Comparison of ENCODE assay signal across 15 cellular contexts in the genomic region with DNA sequence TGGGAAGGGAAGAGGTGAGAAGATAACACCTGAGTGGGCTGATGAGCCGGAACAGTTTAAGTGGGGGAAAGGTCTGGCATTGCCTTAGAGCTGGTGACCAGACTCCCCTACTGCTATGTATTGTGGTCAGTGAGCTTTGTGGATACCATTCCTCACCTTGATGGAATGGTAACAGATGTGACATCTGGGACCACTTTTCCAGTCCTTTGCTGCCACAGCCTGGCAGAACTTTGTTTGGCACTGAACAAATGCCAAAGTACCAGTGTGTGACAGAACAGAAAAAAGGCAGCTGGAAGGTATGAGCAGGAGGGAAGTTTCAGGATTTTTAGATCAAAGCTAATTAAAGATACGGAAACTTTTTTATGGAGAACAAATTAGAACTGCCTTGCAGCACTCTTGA. TPM values are rescaled to one million over a fixed set of nuclear protein-coding genes. Genes with fewer than 3 reads are reported as not detected.
DNase-seq lines count a peak whose midpoint lies in the region; ATAC-seq, FAIRE-seq and TF ChIP-seq lines count a peak whose summit lies in the region.
"Had no signal": no experiment of that assay in that cellular context is flagged by ENCODE, and none has a peak within 500 bp of the region (broad histone marks: within the 10 kb centered on the region; RNA-seq: fewer than 3 reads in every experiment).

No MANE protein-coding gene starts in this region.

- TF ChIP-seq CTCF in right atrium auricular region (IDR thresholded peaks at IDR 0.05) (peak in 1 of 2 donors; percentile 46), GM12878 (IDR thresholded peaks at IDR 0.05 in 2 of 3, conservative IDR thresholded peaks at IDR 0.05 in 1 of 3; ENCODE audit: control insufficient read depth in 2 of 3, extremely low read depth in 1 of 3, insufficient read depth in 1 of 3, low read depth in 3 of 3, low read length in 3 of 3) (peak in 1 of 3 experiments; percentile 32; a peak in 2 of 6 replicates), WTC11 (IDR thresholded peaks at IDR 0.05) (no peak)

- intact Hi-C loops in Right ventricle myocardium inferior (cut with DNase I), result loop anchor here (2.0 kb wide), 1 partner anchor 145 kb away; no protein-coding TSS in a partner anchor
- intact Hi-C loops in GM12878 (cut with micrococcal nuclease; ENCODE audit: unreplicated experiment), result no loop called here

- WGBS in GM12878 (ENCODE audit: insufficient coverage, insufficient replicate concordance, low lambda C conversion rate, missing lambda C conversion rate), result 95% methylated on average over 2 of the region's 2 CpGs

- in situ Hi-C loops in GM12878 (cut with MboI), result no loop called here

- no peaks in the 10 kb centered on the region for H3K9me3 ChIP-seq in right atrium auricular region
- H3K9me3 ChIP-seq in GM12878 (replicated peaks; ENCODE audit: control insufficient read depth, insufficient read depth, low read length), result no peaks in the 10 kb centered on the region

- no peak overlapping the region for H2AFZ ChIP-seq in GM12878 (ENCODE audit: control insufficient read depth, low read depth, low read length)

- POLR2A ChIA-PET in GM12878 (lab: Charles Lee) (no interaction called here), WTC11 (lab: Charles Lee) (no interaction called here)

- H3K36me3 Mint-ChIP-seq in WTC11, result peaks cover 34% of the 10 kb centered on the region

- BruUV-seq in GM12878 (replicated peaks; lab: Mats Ljungman, UMichigan), result no TSS peak

- TF ChIP-seq RAD21 in GM12878 (IDR thresholded peaks at IDR 0.05; ENCODE audit: insufficient read depth, low read depth, low read length), result 0 out of 2 replicates have a peak, but pooled peaks have one; percentile 11

- no peak overlapping the region for H3K4me3 Mint-ChIP-seq in WTC11
- H3K4me3 Mint-ChIP-seq: activated T-cell treated with anti-CD3 and anti-CD28 coated beads, Interleukin-2, amount 50 U/mL, for 72 hours; central memory CD8-positive, alpha-beta T cell had no signal

- SMC1A ChIA-PET in GM12878 (lab: Charles Lee; ENCODE audit: uncharacterized antibody, unreplicated experiment), result interaction anchor here (1.2 to 2.7 kb wide), 2 partner anchors 31 to 145 kb away, joined by 4 to 12 read pairs; no protein-coding TSS in a partner anchor

- H4K20me1 ChIP-seq in GM12878 (ENCODE audit: control insufficient read depth, insufficient read depth), result no peaks in the 10 kb centered on the region; the same call in 1 of the 2 replicates

- H3K9me3 Mint-ChIP-seq in WTC11, result no peaks in the 10 kb centered on the region
- H3K9me3 Mint-ChIP-seq: activated T-cell treated with anti-CD3 and anti-CD28 coated beads, Interleukin-2, amount 50 U/mL, for 72 hours; central memory CD8-positive, alpha-beta T cell had no signal

- peaks cover 0 to 35% of the 10 kb centered on the region in 2 donors for H3K4me1 ChIP-seq in right atrium auricular region
- peaks cover 10% of the 10 kb centered on the region for H3K4me1 ChIP-seq in GM12878 (ENCODE audit: control insufficient read depth, insufficient read depth, low read length)

- no peak for DNase-seq in Right ventricle myocardium inferior (ENCODE audit: missing footprints)
- DNase-seq in right atrium auricular region (ENCODE audit: low spot score), result no peak
- no peak for DNase-seq in GM12878 (ENCODE audit: low read depth, low spot score)
- DNase-seq in urothelium cell line (ENCODE audit: low spot score), result no peak
- no peak for DNase-seq in WTC11 (ENCODE audit: low spot score)
- DNase-seq in cerebellum (ENCODE audit: low spot score), result no peak
- DNase-seq: activated CD4-positive, CD25-positive, alpha-beta regulatory T cell; activated T-cell treated with anti-CD3 and anti-CD28 coated beads, Interleukin-2, amount 50 U/mL, for 72 hours; AML-193; foreskin melanocyte; NCI-H1417 treated with DMSO at 0.1 percent for 48 hours had no signal

- H3K36me3 ChIP-seq in right atrium auricular region (peaks cover 50% of the 10 kb centered on the region), GM12878 (ENCODE audit: control insufficient read depth in 2 of 2, insufficient read depth in 2 of 2, low read length in 1 of 2) (peaks cover 6 to 31% of the 10 kb centered on the region in 2 experiments)

- FAIRE-seq in GM12878 (lab: Jason Lieb, UNC), result no peak
- FAIRE-seq in urothelium cell line (lab: Jason Lieb, UNC), result peak; percentile 58

- no peaks in the 10 kb centered on the region for H3K27me3 ChIP-seq in right atrium auricular region
- H3K27me3 ChIP-seq in GM12878 (replicated peaks in 1 of 2; ENCODE audit: control insufficient read depth in 2 of 2, insufficient read depth in 2 of 2, low read length in 1 of 2), result no peaks in the 10 kb centered on the region
- H3K27me3 ChIP-seq in layer of hippocampus (ENCODE audit: control insufficient read depth, insufficient read depth, low read length), result no peaks in the 10 kb centered on the region

- H3K9ac ChIP-seq in GM12878 (ENCODE audit: control insufficient read depth, insufficient read depth, low read length), result no peak overlapping the region

- TF ChIP-seq POLR2A in GM12878 (IDR thresholded peaks at IDR 0.05; ENCODE audit: low read depth, low read length), result no peak

- no peak overlapping the region for H3K27ac Mint-ChIP-seq in WTC11
- H3K27ac Mint-ChIP-seq: activated T-cell treated with anti-CD3 and anti-CD28 coated beads, Interleukin-2, amount 50 U/mL, for 72 hours had no signal

- H3K4me2 ChIP-seq in GM12878 (ENCODE audit: control insufficient read depth, insufficient read depth), result no peak overlapping the region

- ATAC-seq in Right ventricle myocardium inferior, result peak; percentile 35
- ATAC-seq in GM12878, result no peak
- ATAC-seq in WTC11, result no peak
- ATAC-seq in GM19351 (IDR thresholded peaks at IDR 0.05; ENCODE audit: unreplicated experiment), result no peak
- ATAC-seq: activated T-cell treated with anti-CD3 and anti-CD28 coated beads, Interleukin-2, amount 50 U/mL, for 72 hours had no signal

- CTCF ChIA-PET in GM12878 (lab: Yijun Ruan, JAX) (interaction anchor here (0.5 to 1.6 kb wide), 4 partner anchors 74 to 160 kb away, joined by 3 to 4 read pairs (median 3); no protein-coding TSS in a partner anchor), WTC11 (lab: Charles Lee) (interaction anchor here (1.2 to 1.8 kb wide), 3 partner anchors 31 to 156 kb away, joined by 3 to 7 read pairs (median 5); no protein-coding TSS in a partner anchor)

- peaks cover 13% of the 10 kb centered on the region for H3K79me2 ChIP-seq in GM12878 (ENCODE audit: control insufficient read depth, insufficient read depth, low read length)

- no peaks in the 10 kb centered on the region for H3K27me3 Mint-ChIP-seq in WTC11 (ENCODE audit: low read depth)
- H3K27me3 Mint-ChIP-seq: central memory CD8-positive, alpha-beta T cell had no signal

- RAD21 ChIA-PET in GM12878 (lab: Charles Lee; ENCODE audit: unreplicated experiment), result interaction anchor here (1.6 kb wide), 1 partner anchor 15 kb away, joined by 3 read pairs; a partner anchor contains a TSS

- H3K4me3 ChIP-seq in right atrium auricular region (no peak overlapping the region), GM12878 (no peak overlapping the region)

- H3K27ac ChIP-seq in right atrium auricular region (no peak overlapping the region), GM12878 (ENCODE audit: control insufficient read depth, insufficient read depth) (no peak overlapping the region), layer of hippocampus (ENCODE audit: low read depth, low read length) (peak overlapping the region; percentile 94)

- H3K4me1 Mint-ChIP-seq in WTC11, result peaks cover 1% of the 10 kb centered on the region; the same call in 1 of the 2 replicates

- TF ChIP-seq EP300 in GM12878 (IDR thresholded peaks at IDR 0.05; ENCODE audit: borderline replicate concordance in 1 of 2, control insufficient read depth in 1 of 2, low read depth in 2 of 2, low read length in 2 of 2), result no peak

RNA-seq across cellular contexts. Expression of a gene that starts 6.2 kb away (rescaled TPM):
- 18.0 TPM for total RNA-seq in Right ventricle myocardium inferior
- total RNA-seq in right atrium auricular region, result 10 to 100 TPM; 18.8 to 21.3 TPM
- 71.8 and 72.3 TPM in 2 replicates for total RNA-seq in GM12878 (2013; cell fraction: nucleolus; rRNA removed)
- 39.7 and 42.6 TPM in 2 replicates for total RNA-seq in GM12878 (2014; rRNA removed)
- 32.6 and 33.3 TPM in 2 replicates for total RNA-seq in GM12878 (2014; rRNA removed; fragmentation: Illumina TruSeq; extraction: Trizol)
- total RNA-seq in GM12878 (2021), result 37.4 and 39.4 TPM in 2 replicates
- 33.4 TPM for polyA plus RNA-seq in GM12878 (2011; ENCODE audit: low read depth)
- polyA plus RNA-seq in GM12878 (2011; rRNA removed), result 16.5 and 20.2 TPM in 2 replicates
- 19.1 and 23.5 TPM in 2 replicates for polyA plus RNA-seq in GM12878 (2011; cell fraction: cytosol; rRNA removed)
- polyA plus RNA-seq in GM12878 (2011; cell fraction: nucleus; rRNA removed), result 32.6 and 36.7 TPM in 2 replicates
- 43.9 and 45.3 TPM in 2 replicates for polyA plus RNA-seq in GM12878 (2012)
- polyA plus RNA-seq in GM12878 (2014; fragmentation: Illumina TruSeq; extraction: Trizol), result 37.6 and 39.2 TPM in 2 replicates
- 10 to 100 TPM; 59.8 to 61.7 TPM for polyA plus RNA-seq in GM12878 (2014; fragmentation: Nextera tagmentation; extraction: Ambion mirVana)
- polyA plus RNA-seq in GM12878 (2014; rRNA removed), result 21.9 and 25.4 TPM in 2 replicates
- polyA plus RNA-seq in GM12878 (2016; fragmentation: Nextera tagmentation; extraction: Ambion mirVana), result 10 to 100 TPM; 57.3 to 58.7 TPM
- polyA minus RNA-seq in GM12878 (2011; rRNA and poly(A)+ RNA removed), result 15.9 and 18.0 TPM in 2 replicates
- polyA minus RNA-seq in GM12878 (2011; cell fraction: cytosol; rRNA and poly(A)+ RNA removed), result 10.0 and 11.0 TPM in 2 replicates
- 15.5 and 20.4 TPM in 2 replicates for polyA minus RNA-seq in GM12878 (2011; cell fraction: nucleus; rRNA and poly(A)+ RNA removed)
- total RNA-seq in WTC11 (2021), result 17.7 to 19.5 TPM (median 18.0 TPM) in 3 replicates
- 17.0 TPM for total RNA-seq in cerebellum

RNA-seq across cellular contexts. Expression of a gene that starts 6.2 kb away (rescaled TPM):
- total RNA-seq in Right ventricle myocardium inferior (22.5 TPM), right atrium auricular region (10 to 100 TPM; 17.5 to 22.8 TPM), GM12878 (2014; rRNA removed) (16.5 and 18.0 TPM in 2 replicates), GM12878 (2014; rRNA removed; fragmentation: Illumina TruSeq; extraction: Trizol) (12.5 and 12.7 TPM in 2 replicates), GM12878 (2021) (33.8 and 38.3 TPM in 2 replicates), WTC11 (2021) (20.2 to 28.4 TPM (median 21.5 TPM) in 3 replicates), cerebellum (49.4 TPM)
- total RNA-seq in GM12878 (2013; cell fraction: nucleolus; rRNA removed), result 188 and 198 TPM in 2 replicates
- polyA plus RNA-seq in GM12878 (2011; ENCODE audit: low read depth), result 10.4 TPM
- polyA plus RNA-seq in GM12878 (2011; rRNA removed) (6.0 and 10.7 TPM in 2 replicates), GM12878 (2014; fragmentation: Illumina TruSeq; extraction: Trizol) (11.1 and 16.5 TPM in 2 replicates), GM12878 (2014; fragmentation: Nextera tagmentation; extraction: Ambion mirVana) (1 to 10 TPM; 1.4 to 1.9 TPM), GM12878 (2014; rRNA removed) (23.8 and 27.3 TPM in 2 replicates), GM12878 (2016; fragmentation: Nextera tagmentation; extraction: Ambion mirVana) (10 to 100 TPM in 1 of 2 experiments, 1 to 10 TPM in 1; 10.0 to 12.6 TPM)
- polyA plus RNA-seq in GM12878 (2011; cell fraction: cytosol; rRNA removed), result 6.8 and 8.6 TPM in 2 replicates
- 72.8 and 81.1 TPM in 2 replicates for polyA plus RNA-seq in GM12878 (2011; cell fraction: nucleus; rRNA removed)
- 14.3 and 15.1 TPM in 2 replicates for polyA plus RNA-seq in GM12878 (2012)
- polyA minus RNA-seq in GM12878 (2011; rRNA and poly(A)+ RNA removed), result 42.5 and 57.0 TPM in 2 replicates
- 7.5 and 8.1 TPM in 2 replicates for polyA minus RNA-seq in GM12878 (2011; cell fraction: cytosol; rRNA and poly(A)+ RNA removed)
- polyA minus RNA-seq in GM12878 (2011; cell fraction: nucleus; rRNA and poly(A)+ RNA removed), result 46.7 and 73.6 TPM in 2 replicates

RNA-seq across cellular contexts. Expression of a gene that starts 15.6 kb away (rescaled TPM):
- total RNA-seq in Right ventricle myocardium inferior (34.4 TPM), right atrium auricular region (10 to 100 TPM; 24.3 to 41.4 TPM), GM12878 (2014; rRNA removed) (77.4 and 88.2 TPM in 2 replicates), GM12878 (2014; rRNA removed; fragmentation: Illumina TruSeq; extraction: Trizol) (55.4 and 58.5 TPM in 2 replicates), GM12878 (2021) (66.8 and 68.0 TPM in 2 replicates), WTC11 (2021) (22.6 to 26.6 TPM (median 24.1 TPM) in 3 replicates), cerebellum (5.0 TPM)
- total RNA-seq in GM12878 (2013; cell fraction: nucleolus; rRNA removed), result 21.6 and 23.9 TPM in 2 replicates
- 96.7 TPM for polyA plus RNA-seq in GM12878 (2011; ENCODE audit: low read depth)
- polyA plus RNA-seq in GM12878 (2011; rRNA removed) (88.7 and 139 TPM in 2 replicates), GM12878 (2014; fragmentation: Illumina TruSeq; extraction: Trizol) (102 and 126 TPM in 2 replicates), GM12878 (2014; fragmentation: Nextera tagmentation; extraction: Ambion mirVana) (10 to 100 TPM; 62.7 to 68.4 TPM), GM12878 (2014; rRNA removed) (91.3 and 97.8 TPM in 2 replicates), GM12878 (2016; fragmentation: Nextera tagmentation; extraction: Ambion mirVana) (100 to 1,000 TPM in 1 of 2 experiments, 10 to 100 TPM in 1; 92.6 to 111 TPM)
- polyA plus RNA-seq in GM12878 (2011; cell fraction: cytosol; rRNA removed), result 127 and 142 TPM in 2 replicates
- polyA plus RNA-seq in GM12878 (2011; cell fraction: nucleus; rRNA removed), result 123 and 135 TPM in 2 replicates
- 59.9 and 92.0 TPM in 2 replicates for polyA plus RNA-seq in GM12878 (2012)
- polyA minus RNA-seq in GM12878 (2011; rRNA and poly(A)+ RNA removed), result 69.1 and 73.7 TPM in 2 replicates
- polyA minus RNA-seq in GM12878 (2011; cell fraction: cytosol; rRNA and poly(A)+ RNA removed), result 17.8 and 25.6 TPM in 2 replicates
- 19.2 and 27.0 TPM in 2 replicates for polyA minus RNA-seq in GM12878 (2011; cell fraction: nucleus; rRNA and poly(A)+ RNA removed)

RNA-seq across cellular contexts. Expression of a gene that starts 24.7 kb away (rescaled TPM):
- total RNA-seq in Right ventricle myocardium inferior, result 1.6 TPM
- 1 to 10 TPM in 1 of 2 donors, under 1 TPM in 1; 0.63 to 2.5 TPM for total RNA-seq in right atrium auricular region
- total RNA-seq in GM12878 (2013; cell fraction: nucleolus; rRNA removed), result 12.5 and 14.0 TPM in 2 replicates
- 197 and 213 TPM in 2 replicates for total RNA-seq in GM12878 (2014; rRNA removed)
- 81.5 and 82.0 TPM in 2 replicates for total RNA-seq in GM12878 (2014; rRNA removed; fragmentation: Illumina TruSeq; extraction: Trizol)
- 192 and 205 TPM in 2 replicates for total RNA-seq in GM12878 (2021)
- polyA plus RNA-seq in GM12878 (2011; ENCODE audit: low read depth), result 33.1 TPM
- polyA plus RNA-seq in GM12878 (2011; rRNA removed), result 37.3 and 103 TPM in 2 replicates
- 137 and 176 TPM in 2 replicates for polyA plus RNA-seq in GM12878 (2011; cell fraction: cytosol; rRNA removed)
- polyA plus RNA-seq in GM12878 (2011; cell fraction: nucleus; rRNA removed), result 181 and 197 TPM in 2 replicates
- 62.9 and 68.2 TPM in 2 replicates for polyA plus RNA-seq in GM12878 (2012)
- polyA plus RNA-seq in GM12878 (2014; fragmentation: Illumina TruSeq; extraction: Trizol), result 91.9 and 135 TPM in 2 replicates
- polyA plus RNA-seq in GM12878 (2014; fragmentation: Nextera tagmentation; extraction: Ambion mirVana), result 10 to 100 TPM; 36.3 to 63.1 TPM
- 165 and 225 TPM in 2 replicates for polyA plus RNA-seq in GM12878 (2014; rRNA removed)
- 100 to 1,000 TPM; 299 to 347 TPM for polyA plus RNA-seq in GM12878 (2016; fragmentation: Nextera tagmentation; extraction: Ambion mirVana)
- 128 and 180 TPM in 2 replicates for polyA minus RNA-seq in GM12878 (2011; rRNA and poly(A)+ RNA removed)
- 67.0 and 84.4 TPM in 2 replicates for polyA minus RNA-seq in GM12878 (2011; cell fraction: cytosol; rRNA and poly(A)+ RNA removed)
- polyA minus RNA-seq in GM12878 (2011; cell fraction: nucleus; rRNA and poly(A)+ RNA removed), result 40.5 and 61.7 TPM in 2 replicates
- total RNA-seq in WTC11 (2021), result 246 to 280 TPM (median 265 TPM) in 3 replicates
- total RNA-seq in cerebellum, result 14.2 TPM

RNA-seq across cellular contexts. Expression of a gene that starts 45.8 kb away (rescaled TPM):
- 0.73 TPM for total RNA-seq in Right ventricle myocardium inferior
- total RNA-seq in right atrium auricular region, result under 1 TPM in 1 of 2 donors, not detected in 1; 0.39 TPM
- total RNA-seq in GM12878 (2013; cell fraction: nucleolus; rRNA removed), result not detected in 2 replicates
- not detected in 2 replicates for total RNA-seq in GM12878 (2014; rRNA removed)
- total RNA-seq in GM12878 (2014; rRNA removed; fragmentation: Illumina TruSeq; extraction: Trizol), result not detected in 2 replicates
- total RNA-seq in GM12878 (2021), result not detected in 2 replicates
- not detected for polyA plus RNA-seq in GM12878 (2011; ENCODE audit: low read depth)
- polyA plus RNA-seq in GM12878 (2011; rRNA removed), result not detected in 2 replicates
- not detected in 2 replicates for polyA plus RNA-seq in GM12878 (2011; cell fraction: cytosol; rRNA removed)
- not detected in 2 replicates for polyA plus RNA-seq in GM12878 (2011; cell fraction: nucleus; rRNA removed)
- polyA plus RNA-seq in GM12878 (2012), result not detected in 2 replicates
- not detected in 2 replicates for polyA plus RNA-seq in GM12878 (2014; fragmentation: Illumina TruSeq; extraction: Trizol)
- not detected for polyA plus RNA-seq in GM12878 (2014; fragmentation: Nextera tagmentation; extraction: Ambion mirVana)
- not detected in 2 replicates for polyA plus RNA-seq in GM12878 (2014; rRNA removed)
- polyA plus RNA-seq in GM12878 (2016; fragmentation: Nextera tagmentation; extraction: Ambion mirVana), result not detected
- not detected in 2 replicates for polyA minus RNA-seq in GM12878 (2011; rRNA and poly(A)+ RNA removed)
- not detected in 2 replicates for polyA minus RNA-seq in GM12878 (2011; cell fraction: cytosol; rRNA and poly(A)+ RNA removed)
- polyA minus RNA-seq in GM12878 (2011; cell fraction: nucleus; rRNA and poly(A)+ RNA removed), result not detected in 2 replicates
- 0.15 to 0.44 TPM (median 0.21 TPM) in 3 replicates for total RNA-seq in WTC11 (2021)
- total RNA-seq in cerebellum, result not detected
- total RNA-seq: activated T-cell treated with anti-CD3 and anti-CD28 coated beads, Interleukin-2, amount 50 U/mL, for 72 hours; skeletal muscle tissue had no signal
